ENCODE assay signal across 8 cellular contexts in genomic region chr10:30701471-30702173, GRCh38.
A peak's percentile ranks its signal among the peaks of the same experiment; 100 is the strongest.
DNase-seq lines count a peak whose midpoint lies in the region; ATAC-seq and TF ChIP-seq lines count a peak whose summit lies in the region.

No MANE protein-coding gene starts in this region.

- peaks cover 85% of the 10 kb centered on the region for H3K4me1 Mint-ChIP-seq in activated naive CD4-positive, alpha-beta T cell treated with anti-CD3 and anti-CD28 coated beads for 36 hours (ENCODE audit: low read depth)

- H3K27ac Mint-ChIP-seq in activated naive CD4-positive, alpha-beta T cell treated with anti-CD3 and anti-CD28 coated beads for 36 hours = peak overlapping the region; percentile 88

- H3K36me3 Mint-ChIP-seq in activated naive CD4-positive, alpha-beta T cell treated with anti-CD3 and anti-CD28 coated beads for 36 hours (ENCODE audit: low read depth) = no peaks in the 10 kb centered on the region

- CTCF ChIA-PET in A673 (lab: Charles Lee) = no interaction called here
- CTCF ChIA-PET in activated naive CD4-positive, alpha-beta T cell treated with anti-CD3 and anti-CD28 coated beads for 36 hours (lab: Charles Lee) = interaction anchor here (0.6 to 3.0 kb wide), 3 partner anchors 9 to 17 kb away, joined by 3 to 19 read pairs (median 3); no protein-coding TSS in a partner anchor

- DNase-seq in A673 (ENCODE audit: low spot score) (peak; percentile 61), HAP-1 (ENCODE audit: low spot score in 2 of 2) (no peak), NCI-H2029 (lab: John Stamatoyannopoulos, UW) (no peak)
- peak; percentile 93 for DNase-seq in activated naive CD4-positive, alpha-beta T cell treated with anti-CD3 and anti-CD28 coated beads for 36 hours

- POLR2A ChIA-PET in A673 (lab: Charles Lee; ENCODE audit: low non-redundant PET) = no interaction called here

- no peaks in the 10 kb centered on the region for H3K27me3 ChIP-seq in A673 (replicated peaks; ENCODE audit: insufficient read depth, low read depth, low read length, poor library complexity)
- no peaks in the 10 kb centered on the region for H3K27me3 ChIP-seq in mononuclear cell (ENCODE audit: insufficient read depth, low read length)
- H3K27me3 ChIP-seq in HAP-1 (ENCODE audit: low read depth) = no peaks in the 10 kb centered on the region

- no peak overlapping the region for H3K27ac ChIP-seq in A673 (ENCODE audit: low read depth, low read length, poor library complexity, severe bottlenecking)

- no TSS peak for BruUV-seq in A673 (replicated peaks; lab: Mats Ljungman, UMichigan)

- no peaks in the 10 kb centered on the region for H3K27me3 Mint-ChIP-seq in activated naive CD4-positive, alpha-beta T cell treated with anti-CD3 and anti-CD28 coated beads for 36 hours (ENCODE audit: low read depth)

- TF ChIP-seq CTCF in A673 (conservative IDR thresholded peaks at IDR 0.05; ENCODE audit: low read depth, low read length) = no peak

- H3K4me1 ChIP-seq in A673 (ENCODE audit: insufficient read depth, low read length, poor library complexity, severe bottlenecking) = peaks cover 15% of the 10 kb centered on the region
- peaks cover 54% of the 10 kb centered on the region for H3K4me1 ChIP-seq in mononuclear cell (ENCODE audit: insufficient read depth, low read length)
- no peaks in the 10 kb centered on the region for H3K4me1 ChIP-seq in HAP-1

- intact Hi-C loops in A673 (cut with micrococcal nuclease; ENCODE audit: unreplicated experiment) = no loop called here
- intact Hi-C loops in activated naive CD4-positive, alpha-beta T cell treated with anti-CD3 and anti-CD28 coated beads for 36 hours (cut with micrococcal nuclease) = loop anchor here (1.0 to 5.0 kb wide), 13 partner anchors 173 to 1631 kb away; no protein-coding TSS in a partner anchor

- H3K36me3 ChIP-seq in A673 (ENCODE audit: insufficient read depth, low read length, poor library complexity, severe bottlenecking) = no peaks in the 10 kb centered on the region
- H3K36me3 ChIP-seq in HAP-1 (replicated peaks) = no peaks in the 10 kb centered on the region

- H3K4me3 ChIP-seq in A673 (ENCODE audit: low read depth, low read length, poor library complexity, severe bottlenecking) (no peak overlapping the region), mononuclear cell (ENCODE audit: low read length) (peak overlapping the region; percentile 18), HAP-1 (no peak overlapping the region)

- peak; percentile 60 for TF ChIP-seq POLR2A in Raji (IDR thresholded peaks at IDR 0.05; ENCODE audit: insufficient read depth, low read depth, low read length)

- in situ Hi-C loops in HAP-1 (cut with MboI; ENCODE audit: low sequenced_read_pairs) = no loop called here

- H3K9me3 ChIP-seq in A673 (ENCODE audit: low read depth, low read length, poor library complexity, severe bottlenecking) = no peaks in the 10 kb centered on the region
- H3K9me3 ChIP-seq in mononuclear cell (ENCODE audit: low read depth, low read length) = no peaks in the 10 kb centered on the region
- H3K9me3 ChIP-seq in HAP-1 = no peaks in the 10 kb centered on the region

- ATAC-seq in GM18868 (IDR thresholded peaks at IDR 0.05; ENCODE audit: unreplicated experiment) = peak; percentile 55
- peak; percentile 67 for ATAC-seq in HG03045 (IDR thresholded peaks at IDR 0.05; ENCODE audit: unreplicated experiment)

- peak overlapping the region; percentile 50 for H3K4me3 Mint-ChIP-seq in activated naive CD4-positive, alpha-beta T cell treated with anti-CD3 and anti-CD28 coated beads for 36 hours

- H3K9me3 Mint-ChIP-seq in activated naive CD4-positive, alpha-beta T cell treated with anti-CD3 and anti-CD28 coated beads for 36 hours = no peaks in the 10 kb centered on the region

Comparison
In these comparisons a context has a peak if more than half of its experiments do, and no peak if none do; other contexts are left out.
1. DNase-seq: peak in A673 (single experiment) and activated naive CD4-positive, alpha-beta T cell treated with anti-CD3 and anti-CD28 coated beads for 36 hours (single experiment); none in HAP-1 (0 of 2) and NCI-H2029 (single experiment).